ENCODE assay signal across 1 cellular context in the genomic region with DNA sequence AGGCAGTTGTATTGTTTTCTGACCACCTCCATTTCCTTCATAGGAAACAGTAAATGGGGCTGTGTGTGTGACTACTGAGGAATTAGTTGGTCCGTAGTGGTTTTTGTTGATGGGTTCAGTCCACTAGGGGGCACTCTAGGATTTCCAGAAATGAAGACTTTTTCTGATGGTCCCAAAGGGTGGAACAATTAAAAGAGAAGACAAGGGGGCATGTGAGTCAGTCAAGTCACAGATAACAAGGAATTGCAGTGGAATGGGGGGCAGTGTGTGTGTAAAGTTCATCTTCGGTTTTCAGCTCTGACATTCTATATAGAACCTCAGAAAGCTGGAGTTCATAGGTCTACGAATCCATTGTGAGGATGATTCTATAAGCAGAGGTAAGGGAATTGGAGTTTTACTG.
TF ChIP-seq lines count a peak whose summit lies in the region.

No MANE protein-coding gene starts in this region.

TF ChIP-seq in IMR-90, 13 proteins besides CTCF, POLR2A, EP300 and RAD21 (continued from another document):
- TF ChIP-seq MAFK (IDR thresholded peaks at IDR 0.05; ENCODE audit: low read depth, low read length) (no peak), RFX5 (IDR thresholded peaks at IDR 0.05; ENCODE audit: low read depth, low read length) (no peak), MXI1 (IDR thresholded peaks at IDR 0.05; ENCODE audit: borderline replicate concordance, low read depth, low read length) (no peak), MAZ (IDR thresholded peaks at IDR 0.05; ENCODE audit: borderline replicate concordance, low read depth, low read length) (no peak), FOS (IDR thresholded peaks at IDR 0.05; ENCODE audit: low read depth, low read length) (no peak), RCOR1 (IDR thresholded peaks at IDR 0.05; ENCODE audit: insufficient replicate concordance, low read length) (no peak)
- TF ChIP-seq, protein P1, sequence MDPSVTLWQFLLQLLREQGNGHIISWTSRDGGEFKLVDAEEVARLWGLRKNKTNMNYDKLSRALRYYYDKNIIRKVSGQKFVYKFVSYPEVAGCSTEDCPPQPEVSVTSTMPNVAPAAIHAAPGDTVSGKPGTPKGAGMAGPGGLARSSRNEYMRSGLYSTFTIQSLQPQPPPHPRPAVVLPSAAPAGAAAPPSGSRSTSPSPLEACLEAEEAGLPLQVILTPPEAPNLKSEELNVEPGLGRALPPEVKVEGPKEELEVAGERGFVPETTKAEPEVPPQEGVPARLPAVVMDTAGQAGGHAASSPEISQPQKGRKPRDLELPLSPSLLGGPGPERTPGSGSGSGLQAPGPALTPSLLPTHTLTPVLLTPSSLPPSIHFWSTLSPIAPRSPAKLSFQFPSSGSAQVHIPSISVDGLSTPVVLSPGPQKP (IDR thresholded peaks at IDR 0.05; ENCODE audit: borderline replicate concordance, low read depth, low read length), result no peak
